In genomic region chr6:38261626-38262025, GRCh38 we compare ENCODE assay signal across 14 cellular contexts.
A peak's percentile ranks its signal among the peaks of the same experiment; 100 is the strongest.
DNase-seq lines count a peak whose midpoint lies in the region; ATAC-seq, FAIRE-seq and TF ChIP-seq lines count a peak whose summit lies in the region.
"Had no signal": no experiment of that assay in that cellular context is flagged by ENCODE, and none has a peak within 500 bp of the region (broad histone marks: within the 10 kb centered on the region; RNA-seq: fewer than 3 reads in every experiment).

No MANE protein-coding gene starts in this region.

- H2BK20ac ChIP-seq in H9 (ENCODE audit: low read depth, low read length, poor library complexity, severe bottlenecking) = no peak overlapping the region

- peaks cover 11% of the 10 kb centered on the region; the same call in 1 of the 2 replicates for H3K4me1 ChIP-seq in H9 (ENCODE audit: insufficient read depth, low read length)
- peaks cover 26 to 49% of the 10 kb centered on the region in 2 experiments for H3K4me1 ChIP-seq in SK-N-SH (ENCODE audit: control insufficient read depth in 1 of 2, insufficient read depth in 2 of 2, low read depth in 1 of 2, low read length in 1 of 2)
- peaks cover 21% of the 10 kb centered on the region for H3K4me1 ChIP-seq in fibroblast of lung (ENCODE audit: control insufficient read depth, extremely low read depth, insufficient read depth, low read length)
- H3K4me1 ChIP-seq in trophoblast cell (ENCODE audit: control insufficient read depth in 1 of 2, insufficient read depth in 2 of 2, low read length in 2 of 2) = peaks cover 9 to 27% of the 10 kb centered on the region in 2 experiments
- no peaks in the 10 kb centered on the region for H3K4me1 ChIP-seq in suprapubic skin

- H4K91ac ChIP-seq in H9 (ENCODE audit: insufficient read length, low read depth, low read length) (no peak overlapping the region), trophoblast cell (ENCODE audit: low read depth, low read length) (no peak overlapping the region)

- H3K23ac ChIP-seq in H9 (ENCODE audit: insufficient read length, low read depth, low read length) = no peak overlapping the region
- no peak overlapping the region for H3K23ac ChIP-seq in trophoblast cell (ENCODE audit: low read length)

- peak overlapping the region in 1 of 2 experiments; percentile 21; a peak in 1 of 4 replicates for H3K4me3 ChIP-seq in SK-N-SH (ENCODE audit: low read depth in 2 of 2, low read length in 1 of 2)
- peak overlapping the region in 2 of 4 experiments; percentile 7 to 16 for H3K4me3 ChIP-seq in fibroblast of lung (replicated peaks in 1 of 4; ENCODE audit: control extremely low read depth in 1 of 4, insufficient read depth in 1 of 4, low read depth in 3 of 4, low read length in 4 of 4)
- no peak overlapping the region for H3K4me3 ChIP-seq in trophoblast cell (ENCODE audit: low read depth, low read length)
- H3K4me3 ChIP-seq in suprapubic skin = no peak overlapping the region
- H3K4me3 ChIP-seq: skin epidermis had no signal

- POLR2A ChIA-PET in SK-N-SH (lab: Yijun Ruan, JAX) = no interaction called here

- H3K14ac ChIP-seq in H9 (ENCODE audit: insufficient read depth, low read length) = no peak overlapping the region
- H3K14ac ChIP-seq in trophoblast cell (ENCODE audit: low read length) = no peak overlapping the region

- H3K79me2 ChIP-seq in H9 (ENCODE audit: insufficient read depth, low read length) = no peaks in the 10 kb centered on the region
- no peaks in the 10 kb centered on the region for H3K79me2 ChIP-seq in SK-N-SH (ENCODE audit: insufficient read depth)
- no peaks in the 10 kb centered on the region for H3K79me2 ChIP-seq in fibroblast of lung (ENCODE audit: control insufficient read depth, insufficient read depth, low read length)
- H3K79me2 ChIP-seq in trophoblast cell (ENCODE audit: control insufficient read depth, insufficient read depth, low read length, poor library complexity) = no peaks in the 10 kb centered on the region

- H3K4me3 Mint-ChIP-seq in H9 = no peak overlapping the region
- H3K4me3 Mint-ChIP-seq: activated CD8-positive, alpha-beta T cell treated with anti-CD3 and anti-CD28 coated beads, Interleukin-2, amount 10 ng/mL, durations not matched to agents 7 days and 5 days; CD8-positive, alpha-beta T cell; effector memory CD8-positive, alpha-beta T cell had no signal

- H3K4ac ChIP-seq in H9 (ENCODE audit: low read depth, low read length) (no peak overlapping the region), trophoblast cell (ENCODE audit: low read depth, low read length) (no peak overlapping the region)

- no peaks in the 10 kb centered on the region for H3K9me3 ChIP-seq in H9 (ENCODE audit: control insufficient read depth, low read depth, low read length)
- H3K9me3 ChIP-seq in SK-N-SH = no peaks in the 10 kb centered on the region
- no peaks in the 10 kb centered on the region for H3K9me3 ChIP-seq in fibroblast of lung (ENCODE audit: control insufficient read depth, insufficient read depth, low read depth, low read length)
- H3K9me3 ChIP-seq in trophoblast cell (ENCODE audit: insufficient read depth, low read depth, low read length) = no peaks in the 10 kb centered on the region
- H3K9me3 ChIP-seq in suprapubic skin = no peaks in the 10 kb centered on the region

- no peak overlapping the region for H2BK120ac ChIP-seq in H9 (ENCODE audit: low read depth, low read length, poor library complexity, severe bottlenecking)
- peak overlapping the region; percentile 39 for H2BK120ac ChIP-seq in trophoblast cell (ENCODE audit: insufficient read depth, low read length, poor library complexity)

- H2AFZ ChIP-seq in H9 (ENCODE audit: low read length) (no peak overlapping the region), SK-N-SH (ENCODE audit: low read depth) (peak overlapping the region; percentile 34; the same call in 1 of the 2 replicates), fibroblast of lung (ENCODE audit: low read length) (no peak overlapping the region), trophoblast cell (ENCODE audit: insufficient read depth, low read length, poor library complexity) (no peak overlapping the region)

- no CpG with 5 or more reads among the region's 3 CpGs for WGBS in H9 (ENCODE audit: extremely low coverage, insufficient read length, low lambda C conversion rate)
- WGBS in SK-N-SH (ENCODE audit: low lambda C conversion rate) = 43% methylated on average over 3 of the region's 3 CpGs
- WGBS in trophoblast cell (ENCODE audit: extremely low coverage, insufficient coverage, insufficient read length) = no CpG with 5 or more reads among the region's 3 CpGs
- WGBS in suprapubic skin = 52% methylated on average over 3 of the region's 3 CpGs

- H2BK12ac ChIP-seq in H9 (ENCODE audit: insufficient read length, low read depth, low read length) (no peak overlapping the region), trophoblast cell (ENCODE audit: low read length) (peak overlapping the region; percentile 4)

- FAIRE-seq in GM19239 (lab: Jason Lieb, UNC) = no peak

- H2AK5ac ChIP-seq in H9 (ENCODE audit: insufficient read length, low read length) (no peak overlapping the region), trophoblast cell (ENCODE audit: low read length) (no peak overlapping the region)

- H4K20me1 ChIP-seq in H9 (ENCODE audit: control insufficient read depth, insufficient read depth, insufficient read length) (no peaks in the 10 kb centered on the region), SK-N-SH (ENCODE audit: insufficient read depth) (no peaks in the 10 kb centered on the region), fibroblast of lung (ENCODE audit: control insufficient read depth, extremely low read depth, insufficient read depth, low read length) (no peaks in the 10 kb centered on the region)

- peaks cover 49% of the 10 kb centered on the region for H3F3A ChIP-seq in SK-N-SH (replicated peaks; ENCODE audit: insufficient read depth)

- no peak overlapping the region for H2BK5ac ChIP-seq in H9 (ENCODE audit: insufficient read length, low read length)
- H2BK5ac ChIP-seq in trophoblast cell (ENCODE audit: low read depth, low read length, poor library complexity) = peak overlapping the region; percentile 16

- H3K4me2 ChIP-seq in H9 (ENCODE audit: insufficient read depth, insufficient read length, low read length) (peak overlapping the region; percentile 8), SK-N-SH (peak overlapping the region; percentile 76), fibroblast of lung (ENCODE audit: extremely low read depth, insufficient read depth, low read length) (peak overlapping the region; percentile 83), trophoblast cell (ENCODE audit: low read length) (peak overlapping the region; percentile 20)

- H4K8ac ChIP-seq in H9 (replicated peaks; ENCODE audit: insufficient read length, low read depth, low read length) (no peak overlapping the region), trophoblast cell (ENCODE audit: low read depth, low read length) (no peak overlapping the region)

- no peak for TF ChIP-seq CTCF in H9 (conservative IDR thresholded peaks at IDR 0.05)
- TF ChIP-seq CTCF in SK-N-SH (IDR thresholded peaks at IDR 0.05) = no peak
- TF ChIP-seq CTCF in fibroblast of lung (conservative IDR thresholded peaks at IDR 0.05 in 1 of 2, IDR thresholded peaks at IDR 0.05 in 1 of 2; ENCODE audit: low read depth in 1 of 2, low read length in 2 of 2) = no peak
- no peak for TF ChIP-seq CTCF in suprapubic skin (IDR thresholded peaks at IDR 0.05)

- H3K27ac Mint-ChIP-seq in H9 = peak overlapping the region; percentile 31 to 71 (median 66); a peak in 6 of 7 replicates
- H3K27ac Mint-ChIP-seq: activated CD8-positive, alpha-beta T cell treated with anti-CD3 and anti-CD28 coated beads, Interleukin-2, amount 10 ng/mL, durations not matched to agents 7 days and 5 days; CD8-positive, alpha-beta T cell had no signal

- H2BK15ac ChIP-seq in H9 (ENCODE audit: low read depth, low read length) = no peak overlapping the region

- no peak for TF ChIP-seq RAD21 in SK-N-SH (IDR thresholded peaks at IDR 0.05; ENCODE audit: low read length)

- no peak for DNase-seq in H9
- no peak for DNase-seq in SK-N-SH
- no peak for DNase-seq in fibroblast of lung (ENCODE audit: low read depth in 2 of 2)
- no peak for DNase-seq in trophoblast cell
- no peak for DNase-seq in NCI-H2107 treated with DMSO at 0.1 percent for 48 hours (lab: John Stamatoyannopoulos, UW; ENCODE audit: unreplicated experiment)
- no peak for DNase-seq in suprapubic skin (ENCODE audit: low spot score in 2 of 2)
- no peak for DNase-seq in GM19239 (ENCODE audit: insufficient read length, low spot score)
- DNase-seq: activated CD8-positive, alpha-beta T cell treated with anti-CD3 and anti-CD28 coated beads, Interleukin-2, amount 10 ng/mL, durations not matched to agents 7 days and 5 days; activated naive CD4-positive, alpha-beta T cell treated with anti-CD3 and anti-CD28 coated beads, Interleukin-2, amount 50 U/mL, for 16 hours; CD8-positive, alpha-beta T cell; effector memory CD8-positive, alpha-beta T cell; T-helper 2 cell had no signal

- no peak overlapping the region for H4K5ac ChIP-seq in H9 (ENCODE audit: insufficient read length, low read depth, low read length)

- H3K36me3 Mint-ChIP-seq in H9 (ENCODE audit: insufficient read depth in 1 of 3, low read depth in 3 of 3) = no peaks in the 10 kb centered on the region

- H3K23me2 ChIP-seq in H9 (ENCODE audit: insufficient read length, low read depth, low read length, poor library complexity, severe bottlenecking) = no peaks in the 10 kb centered on the region

- peak overlapping the region; percentile 69 for H3K27ac ChIP-seq in H9 (ENCODE audit: insufficient read length, low read depth, low read length)
- H3K27ac ChIP-seq in SK-N-SH (ENCODE audit: low read depth in 2 of 2, low read length in 1 of 2) = peak overlapping the region; percentile 76 to 91
- peak overlapping the region; percentile 70 for H3K27ac ChIP-seq in fibroblast of lung (ENCODE audit: insufficient read depth, low read length)
- peak overlapping the region; percentile 52 for H3K27ac ChIP-seq in trophoblast cell (ENCODE audit: low read depth, low read length)
- H3K27ac ChIP-seq in suprapubic skin = no peak overlapping the region

- no peak overlapping the region for H3K56ac ChIP-seq in H9 (ENCODE audit: insufficient read length, low read depth, low read length)

- no peak for ATAC-seq in GM21360 (IDR thresholded peaks at IDR 0.05; ENCODE audit: unreplicated experiment)
- ATAC-seq: activated CD8-positive, alpha-beta T cell treated with anti-CD3 and anti-CD28 coated beads, Interleukin-2, amount 10 ng/mL, durations not matched to agents 7 days and 5 days; CD8-positive, alpha-beta T cell; effector memory CD8-positive, alpha-beta T cell had no signal

- H3K9ac ChIP-seq in H9 (ENCODE audit: extremely low read depth, insufficient read length, low read length) = no peak overlapping the region
- H3K9ac ChIP-seq in SK-N-SH = peak overlapping the region; percentile 69
- no peak overlapping the region for H3K9ac ChIP-seq in fibroblast of lung (ENCODE audit: insufficient read depth, low read length)
- H3K9ac ChIP-seq in trophoblast cell (ENCODE audit: low read length) = no peak overlapping the region

- no peak for TF ChIP-seq POLR2A in suprapubic skin (IDR thresholded peaks at IDR 0.05)

- no peak overlapping the region for H3K18ac ChIP-seq in H9 (ENCODE audit: insufficient read length, low read depth, low read length)
- H3K18ac ChIP-seq in trophoblast cell (ENCODE audit: low read length) = no peak overlapping the region

- H3T11ph ChIP-seq in H9 (ENCODE audit: low read length) = no peak overlapping the region

- peaks cover 33 to 36% of the 10 kb centered on the region in 2 experiments for H3K4me1 Mint-ChIP-seq in H9

- no peaks in the 10 kb centered on the region for H3K9me2 ChIP-seq in SK-N-SH

- no peaks in the 10 kb centered on the region for H3K79me1 ChIP-seq in H9 (ENCODE audit: insufficient read depth, low read depth, low read length, poor library complexity, severe bottlenecking)
- H3K79me1 ChIP-seq in trophoblast cell (ENCODE audit: low read length) = peaks cover 16% of the 10 kb centered on the region

- H3K27me3 ChIP-seq in H9 (ENCODE audit: insufficient read depth, low read length) (no peaks in the 10 kb centered on the region), SK-N-SH (ENCODE audit: insufficient read depth) (no peaks in the 10 kb centered on the region), fibroblast of lung (ENCODE audit: control insufficient read depth, insufficient read depth, low read length) (no peaks in the 10 kb centered on the region), trophoblast cell (ENCODE audit: insufficient read depth, low read length) (no peaks in the 10 kb centered on the region), suprapubic skin (no peaks in the 10 kb centered on the region)

- no peak overlapping the region for H4K12ac ChIP-seq in trophoblast cell (ENCODE audit: low read depth, low read length)

- peaks cover 1% of the 10 kb centered on the region; the same call in 1 of the 2 replicates for H3K27me3 Mint-ChIP-seq in H9 (ENCODE audit: low read depth)
- H3K27me3 Mint-ChIP-seq: effector memory CD8-positive, alpha-beta T cell had no signal

- no peaks in the 10 kb centered on the region for H3K36me3 ChIP-seq in SK-N-SH (replicated peaks in 1 of 2; ENCODE audit: control insufficient read depth in 1 of 2, insufficient read depth in 2 of 2, low read length in 1 of 2)
- no peaks in the 10 kb centered on the region for H3K36me3 ChIP-seq in fibroblast of lung (ENCODE audit: control insufficient read depth, insufficient read depth, low read length)
- no peaks in the 10 kb centered on the region for H3K36me3 ChIP-seq in trophoblast cell (ENCODE audit: control insufficient read depth in 1 of 2, insufficient read depth in 2 of 2, low read length in 2 of 2)
- H3K36me3 ChIP-seq in suprapubic skin = no peaks in the 10 kb centered on the region

- CTCF ChIA-PET in SK-N-SH (lab: Yijun Ruan, JAX) = no interaction called here

- H3K9me3 Mint-ChIP-seq in H9 = no peaks in the 10 kb centered on the region
- H3K9me3 Mint-ChIP-seq: CD8-positive, alpha-beta T cell; effector memory CD8-positive, alpha-beta T cell had no signal

- TF ChIP-seq EP300 in SK-N-SH (IDR thresholded peaks at IDR 0.05; ENCODE audit: borderline replicate concordance in 1 of 2, low read depth in 1 of 2, low read length in 1 of 2) = no peak
- no peak for TF ChIP-seq EP300 in suprapubic skin (IDR thresholded peaks at IDR 0.05)

Comparison
In these comparisons a context has a peak if more than half of its experiments do, and no peak if none do; other contexts are left out.
1. H3K4me2 ChIP-seq: peak in every context shown above with its lines; median percentile 83 in fibroblast of lung; 76 in SK-N-SH; 20 in trophoblast cell; 8 in H9.